Comparison of ENCODE assay signal across 5 cellular contexts in genomic region chr1:248444602-248445001, GRCh38. TPM values are rescaled to one million over a fixed set of nuclear protein-coding genes. Genes with fewer than 3 reads are reported as not detected.
"Had no signal": no experiment of that assay in that cellular context is flagged by ENCODE, and none has a peak within 500 bp of the region (broad histone marks: within the 10 kb centered on the region; RNA-seq: fewer than 3 reads in every experiment).

No MANE protein-coding gene starts in this region.

RNA-seq across cellular contexts. Expression of gene OR2T2, which starts 0.8 kb away (rescaled TPM):
- total RNA-seq: GM23338, H1, H9, HT-29, IMR-90 had no signal
- polyA plus RNA-seq: GM23338, H1, IMR-90 had no signal

RNA-seq across cellular contexts. Expression of gene OR2T3, which starts 28.5 kb away (rescaled TPM):
- total RNA-seq: GM23338, H1, H9, HT-29, IMR-90 had no signal
- polyA plus RNA-seq: GM23338, H1, IMR-90 had no signal

RNA-seq across cellular contexts. Expression of gene OR2T1, which starts 41.8 kb away (rescaled TPM):
- total RNA-seq: GM23338, H1, H9, HT-29, IMR-90 had no signal
- polyA plus RNA-seq: GM23338, H1, IMR-90 had no signal

RNA-seq across cellular contexts. Expression of gene OR2T5, which starts 43.8 kb away (rescaled TPM):
- total RNA-seq: GM23338, H1, H9, HT-29, IMR-90 had no signal
- polyA plus RNA-seq: GM23338, H1, IMR-90 had no signal
